Comparison of ENCODE assay signal across 19 cellular contexts in genomic region chr14:52307870-52308269, GRCh38. TPM values are rescaled to one million over a fixed set of nuclear protein-coding genes. Genes with fewer than 3 reads are reported as not detected.
DNase-seq lines count a peak whose midpoint lies in the region; ATAC-seq and TF ChIP-seq lines count a peak whose summit lies in the region.
"Had no signal": no experiment of that assay in that cellular context is flagged by ENCODE, and none has a peak within 500 bp of the region (broad histone marks: within the 10 kb centered on the region; RNA-seq: fewer than 3 reads in every experiment).

No MANE protein-coding gene starts in this region.

- H3K4me3 ChIP-seq in CD4-positive, CD25-positive, alpha-beta regulatory T cell (ENCODE audit: low read depth, low read length), result no peak overlapping the region
- H3K4me3 ChIP-seq in Loucy (ENCODE audit: low read length, poor library complexity, severe bottlenecking), result no peak overlapping the region
- H3K4me3 ChIP-seq in smooth muscle cell, result no peak overlapping the region
- H3K4me3 ChIP-seq: adrenal gland, GM12878, heart right ventricle, lung had no signal

- DNase-seq in CD4-positive, CD25-positive, alpha-beta regulatory T cell, result no peak
- DNase-seq in immature natural killer cell (no peak), G401 (ENCODE audit: low spot score) (no peak), smooth muscle cell (lab: John Stamatoyannopoulos, UW; ENCODE audit: unreplicated experiment) (no peak)
- DNase-seq: activated CD8-positive, alpha-beta memory T cell treated with anti-CD3 and anti-CD28 coated beads, Interleukin-2, amount 50 U/mL, for 48 hours; adrenal gland; GDM1; heart right ventricle; naive B cell; NCI-H1417 treated with DMSO at 0.1 percent for 48 hours; SHP77 treated with DMSO at 0.1 percent for 48 hours; stimulated activated CD4-positive, alpha-beta T cell treated with anti-CD3 and anti-CD28 coated beads, Interleukin-2, amount 100 ng/mL, for 24 hours had no signal

- no peak for TF ChIP-seq CTCF in Loucy (conservative IDR thresholded peaks at IDR 0.05; ENCODE audit: low read length)
- no peak for TF ChIP-seq CTCF in smooth muscle cell (IDR thresholded peaks at IDR 0.05; ENCODE audit: borderline replicate concordance, insufficient read depth, poor library complexity, severe bottlenecking)

- no peaks in the 10 kb centered on the region for H3K9me3 Mint-ChIP-seq in CD4-positive, CD25-positive, alpha-beta regulatory T cell
- H3K9me3 Mint-ChIP-seq in activated T-helper 17 cell treated with anti-CD3 and anti-CD28 coated beads, Interleukin-2, amount 50 U/mL, for 72 hours, result no peaks in the 10 kb centered on the region
- H3K9me3 Mint-ChIP-seq in immature natural killer cell, result no peaks in the 10 kb centered on the region

- no peaks in the 10 kb centered on the region for H4K20me1 ChIP-seq in Loucy (ENCODE audit: insufficient read depth, low read length, poor library complexity, severe bottlenecking)
- H4K20me1 ChIP-seq in smooth muscle cell (ENCODE audit: low read depth), result no peaks in the 10 kb centered on the region

- H3F3A ChIP-seq in Loucy (ENCODE audit: low read depth), result 0 out of 2 replicates have a peak, but pooled peaks cover 7% of the 10 kb centered on the region
- no peaks in the 10 kb centered on the region for H3F3A ChIP-seq in smooth muscle cell (ENCODE audit: low read depth)

- H3K4me1 ChIP-seq in CD4-positive, CD25-positive, alpha-beta regulatory T cell (ENCODE audit: control insufficient read depth, insufficient read depth, low read length, poor library complexity, severe bottlenecking), result peaks cover 25% of the 10 kb centered on the region
- H3K4me1 ChIP-seq in Loucy (ENCODE audit: insufficient read depth, low read length, poor library complexity, severe bottlenecking) (peaks cover 34% of the 10 kb centered on the region), smooth muscle cell (ENCODE audit: low read depth) (no peaks in the 10 kb centered on the region)
- H3K4me1 ChIP-seq: parathyroid adenoma had no signal

- H3K36me3 Mint-ChIP-seq in CD4-positive, CD25-positive, alpha-beta regulatory T cell, result no peaks in the 10 kb centered on the region
- no peaks in the 10 kb centered on the region for H3K36me3 Mint-ChIP-seq in activated T-helper 17 cell treated with anti-CD3 and anti-CD28 coated beads, Interleukin-2, amount 50 U/mL, for 72 hours (ENCODE audit: low read depth)
- peaks cover 15 to 19% (median 15%) of the 10 kb centered on the region in 3 donors for H3K36me3 Mint-ChIP-seq in immature natural killer cell
- H3K36me3 Mint-ChIP-seq: naive B cell had no signal

- no peaks in the 10 kb centered on the region for H3K9me2 ChIP-seq in Loucy (replicated peaks; ENCODE audit: low read depth, low read length)

- H3K4me2 ChIP-seq in Loucy (ENCODE audit: low read depth, low read length, poor library complexity, severe bottlenecking) (no peak overlapping the region), smooth muscle cell (no peak overlapping the region)

- ATAC-seq in CD4-positive, CD25-positive, alpha-beta regulatory T cell (ENCODE audit: low read depth in 2 of 2), result no peak
- peak; percentile 69 for ATAC-seq in activated T-helper 17 cell treated with anti-CD3 and anti-CD28 coated beads, Interleukin-2, amount 50 U/mL, for 72 hours (replicated peaks)
- ATAC-seq in GM18873 (IDR thresholded peaks at IDR 0.05; ENCODE audit: low FRiP score, unreplicated experiment), result no peak
- ATAC-seq: GM12878, heart right ventricle had no signal

- peak overlapping the region; percentile 8 to 87 (median 27) for H3K27ac Mint-ChIP-seq in CD4-positive, CD25-positive, alpha-beta regulatory T cell
- H3K27ac Mint-ChIP-seq in activated T-helper 17 cell treated with anti-CD3 and anti-CD28 coated beads, Interleukin-2, amount 50 U/mL, for 72 hours, result peak overlapping the region; percentile 80
- H3K27ac Mint-ChIP-seq in immature natural killer cell, result peak overlapping the region; percentile 48 to 85 (median 74)
- H3K27ac Mint-ChIP-seq: naive B cell had no signal

- 87% methylated on average over 2 of the region's 2 CpGs for WGBS in smooth muscle cell (ENCODE audit: low lambda C conversion rate)

- H3K36me3 ChIP-seq in CD4-positive, CD25-positive, alpha-beta regulatory T cell (ENCODE audit: control insufficient read depth, insufficient read depth, low read length), result no peaks in the 10 kb centered on the region
- H3K36me3 ChIP-seq in Loucy (ENCODE audit: insufficient read depth, low read length) (no peaks in the 10 kb centered on the region), smooth muscle cell (ENCODE audit: low read depth) (no peaks in the 10 kb centered on the region)
- H3K36me3 ChIP-seq: adrenal gland, heart right ventricle had no signal

- no peak overlapping the region for H3K9ac ChIP-seq in Loucy (ENCODE audit: low read depth, low read length, poor library complexity, severe bottlenecking)
- H3K9ac ChIP-seq in smooth muscle cell (ENCODE audit: low read depth), result no peak overlapping the region
- H3K9ac ChIP-seq: parathyroid adenoma had no signal

- H3K27me3 ChIP-seq in CD4-positive, CD25-positive, alpha-beta regulatory T cell (ENCODE audit: control insufficient read depth, insufficient read depth, low read length), result no peaks in the 10 kb centered on the region
- no peaks in the 10 kb centered on the region for H3K27me3 ChIP-seq in Loucy (ENCODE audit: insufficient read depth, low read length, poor library complexity, severe bottlenecking)
- H3K27me3 ChIP-seq in smooth muscle cell (ENCODE audit: low read depth), result peaks cover 18% of the 10 kb centered on the region
- H3K27me3 ChIP-seq: adrenal gland had no signal

- H3K79me2 ChIP-seq in Loucy (ENCODE audit: insufficient read depth, low read length), result no peaks in the 10 kb centered on the region
- no peaks in the 10 kb centered on the region for H3K79me2 ChIP-seq in smooth muscle cell (ENCODE audit: low read depth)
- H3K79me2 ChIP-seq: parathyroid adenoma had no signal

- H2AFZ ChIP-seq in Loucy (ENCODE audit: low read length), result peak overlapping the region; percentile 20; the same call in 1 of the 2 replicates
- no peak overlapping the region for H2AFZ ChIP-seq in smooth muscle cell (ENCODE audit: low read depth)
- H2AFZ ChIP-seq: parathyroid adenoma had no signal

- in situ Hi-C loops in G401 (cut with HindIII; ENCODE audit: low sequenced_read_pairs), result no loop called here

- H3K4me3 Mint-ChIP-seq in CD4-positive, CD25-positive, alpha-beta regulatory T cell, result no peak overlapping the region
- peak overlapping the region; percentile 61 for H3K4me3 Mint-ChIP-seq in activated T-helper 17 cell treated with anti-CD3 and anti-CD28 coated beads, Interleukin-2, amount 50 U/mL, for 72 hours
- H3K4me3 Mint-ChIP-seq in immature natural killer cell, result peak overlapping the region in 1 of 5 donors; percentile 19
- H3K4me3 Mint-ChIP-seq: naive B cell had no signal

- H3K9me3 ChIP-seq in CD4-positive, CD25-positive, alpha-beta regulatory T cell (ENCODE audit: control insufficient read depth in 2 of 2, low read length in 2 of 2), result no peaks in the 10 kb centered on the region
- H3K9me3 ChIP-seq in Loucy (ENCODE audit: insufficient read depth, low read depth, low read length) (no peaks in the 10 kb centered on the region), smooth muscle cell (replicated peaks; ENCODE audit: low read depth) (no peaks in the 10 kb centered on the region)
- H3K9me3 ChIP-seq: adrenal gland, heart right ventricle had no signal

- peaks cover 8% of the 10 kb centered on the region for H3K27me3 Mint-ChIP-seq in CD4-positive, CD25-positive, alpha-beta regulatory T cell
- no peaks in the 10 kb centered on the region for H3K27me3 Mint-ChIP-seq in activated T-helper 17 cell treated with anti-CD3 and anti-CD28 coated beads, Interleukin-2, amount 50 U/mL, for 72 hours
- peaks cover 2 to 6% (median 4%) of the 10 kb centered on the region in 3 donors for H3K27me3 Mint-ChIP-seq in immature natural killer cell (ENCODE audit: low read depth in 3 of 3)

- peaks cover 20 to 64% (median 38%) of the 10 kb centered on the region in 4 donors for H3K4me1 Mint-ChIP-seq in CD4-positive, CD25-positive, alpha-beta regulatory T cell
- peaks cover 59% of the 10 kb centered on the region for H3K4me1 Mint-ChIP-seq in activated T-helper 17 cell treated with anti-CD3 and anti-CD28 coated beads, Interleukin-2, amount 50 U/mL, for 72 hours
- peaks cover 79 to 88% of the 10 kb centered on the region in 2 donors for H3K4me1 Mint-ChIP-seq in immature natural killer cell

- H3K27ac ChIP-seq in CD4-positive, CD25-positive, alpha-beta regulatory T cell (ENCODE audit: insufficient read depth, low read length, poor library complexity, severe bottlenecking), result peak overlapping the region; percentile 18
- H3K27ac ChIP-seq in smooth muscle cell (ENCODE audit: low read depth), result no peak overlapping the region
- H3K27ac ChIP-seq: adrenal gland, heart right ventricle, parathyroid adenoma had no signal

RNA-seq across cellular contexts. Expression of gene PTGER2, which starts 6.2 kb away (rescaled TPM):
- 23.1 TPM for total RNA-seq in CD4-positive, CD25-positive, alpha-beta regulatory T cell
- polyA plus RNA-seq in CD4-positive, CD25-positive, alpha-beta regulatory T cell, result 100 to 1,000 TPM in 1 of 4 donors, 10 to 100 TPM in 3; 56.7 to 138 (median 84.7) TPM
- 10 to 100 TPM in 1 of 2 donors, 1 to 10 TPM in 1; 8.3 to 10.3 TPM for total RNA-seq in activated T-helper 17 cell treated with anti-CD3 and anti-CD28 coated beads, Interleukin-2, amount 50 U/mL, for 72 hours
- polyA plus RNA-seq in immature natural killer cell, result 100 to 1,000 TPM; 154 to 252 (median 250) TPM
- 0.10 and 0.43 TPM in 2 replicates for total RNA-seq in G401 (2014; rRNA removed; shearing (Covaris generic))
- total RNA-seq in smooth muscle cell, result 17.7 and 36.4 TPM in 2 replicates
- 23.2 and 24.6 TPM in 2 replicates for polyA plus RNA-seq in smooth muscle cell
- total RNA-seq: HT-29 had no signal

RNA-seq across cellular contexts. Expression of gene PTGDR, which starts 40.4 kb away (rescaled TPM):
- total RNA-seq in CD4-positive, CD25-positive, alpha-beta regulatory T cell, result 0.12 TPM
- polyA plus RNA-seq in CD4-positive, CD25-positive, alpha-beta regulatory T cell, result under 1 TPM in 2 of 4 donors, not detected in 2; 0.07 to 0.22 TPM
- total RNA-seq in activated T-helper 17 cell treated with anti-CD3 and anti-CD28 coated beads, Interleukin-2, amount 50 U/mL, for 72 hours, result not detected
- polyA plus RNA-seq in immature natural killer cell, result 100 to 1,000 TPM in 2 of 3 donors, 10 to 100 TPM in 1; 78.2 to 233 (median 133) TPM
- total RNA-seq in G401 (2014; rRNA removed; shearing (Covaris generic)), result not detected in 2 replicates
- total RNA-seq in smooth muscle cell, result not detected in 2 replicates
- not detected in 2 replicates for polyA plus RNA-seq in smooth muscle cell
- total RNA-seq: GM12878, HT-29 had no signal
- polyA plus RNA-seq: GM12878 had no signal

Comparison
In these comparisons a context has a peak if more than half of its experiments do, and no peak if none do; other contexts are left out.
1. H3K27ac Mint-ChIP-seq: peak in every context shown above with its lines; median percentile 80 in activated T-helper 17 cell treated with anti-CD3 and anti-CD28 coated beads, Interleukin-2, amount 50 U/mL, for 72 hours; 74 in immature natural killer cell; 27 in CD4-positive, CD25-positive, alpha-beta regulatory T cell.